Comparison of ENCODE assay signal across 8 cellular contexts in the genomic region with DNA sequence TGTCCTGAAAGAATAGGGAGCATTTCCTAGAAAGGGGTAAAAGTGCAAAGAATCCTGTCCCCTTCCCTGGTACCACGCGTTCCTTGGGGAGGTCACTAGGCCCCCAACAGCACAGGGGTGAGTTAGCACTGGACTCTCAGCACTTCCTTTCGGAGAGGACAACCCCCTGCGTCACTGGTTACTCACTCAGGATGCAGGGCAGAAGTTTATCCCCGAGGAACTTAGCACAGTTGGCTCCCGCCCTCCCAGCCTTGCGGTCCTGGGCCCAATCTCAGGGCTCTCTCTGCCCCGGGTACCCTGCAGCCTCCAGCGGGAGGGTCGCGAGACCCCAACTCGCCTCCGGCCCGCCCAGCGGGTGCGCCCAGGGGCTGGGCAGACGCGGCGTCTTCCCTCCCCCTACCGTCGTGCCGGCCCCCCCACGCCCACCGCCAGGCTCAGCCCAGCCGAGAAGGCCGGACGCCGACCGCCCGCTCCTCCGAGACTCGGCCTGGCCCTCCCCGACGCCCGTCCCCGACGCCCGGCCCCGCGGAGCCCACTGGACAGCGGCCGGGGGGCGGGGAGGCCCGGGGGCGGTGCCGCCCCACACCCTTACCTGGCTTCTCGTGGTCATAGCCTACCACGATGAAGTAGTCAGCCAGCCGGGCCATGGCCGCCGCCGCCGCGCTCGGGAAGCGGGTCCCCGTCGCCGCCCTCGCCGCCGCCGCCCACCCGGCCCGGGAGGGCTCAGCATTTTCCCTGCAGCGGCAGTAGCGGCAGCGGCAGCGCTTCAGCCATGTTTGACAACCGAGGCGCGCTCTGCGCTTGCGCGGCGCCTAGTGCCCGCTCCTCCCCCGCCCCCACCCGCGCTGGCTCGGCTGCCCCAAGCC. TPM values are rescaled to one million over a fixed set of nuclear protein-coding genes. Genes with fewer than 3 reads are reported as not detected.
A peak's percentile ranks its signal among the peaks of the same experiment; 100 is the strongest.
DNase-seq lines count a peak whose midpoint lies in the region; ATAC-seq and TF ChIP-seq lines count a peak whose summit lies in the region.

SBF2 (minus strand) TSS at position 797 of the 866 bp plus-strand sequence; CDS start at position 647, 150 bp downstream.

- intact Hi-C loops in CD14-positive monocyte (cut with micrococcal nuclease) = loop anchor here (1.0 to 10.0 kb wide), 3 partner anchors 9 to 1551 kb away; partner anchors contain the start of gene USP47 (in 1 of the 2)
- intact Hi-C loops in ascending aorta (cut with DNase I) = loop anchor here (1.0 kb wide), 1 partner anchor 11 kb away; no protein-coding TSS in a partner anchor
- intact Hi-C loops in left ventricle myocardium superior (cut with micrococcal nuclease) = no loop called here

- H3K4me3 Mint-ChIP-seq in CD14-positive monocyte (peak within 1 kb of the TSS; percentile 90), progenitor cell of endocrine pancreas (ENCODE audit: low read depth) (peak within 1 kb of the TSS; percentile 90)

- under 1% methylated on average over 81 of the region's 81 CpGs for WGBS in urinary bladder

- H3K36me3 ChIP-seq in ascending aorta = no peaks in the 10 kb centered on the region
- no peaks in the 10 kb centered on the region for H3K36me3 ChIP-seq in urinary bladder (ENCODE audit: insufficient read depth)

- H3K27ac ChIP-seq in ascending aorta (peak within 1 kb of the TSS; percentile 93), urinary bladder (ENCODE audit: low read depth) (peak within 1 kb of the TSS; percentile 95)

- DNase-seq in CD14-positive monocyte (ENCODE audit: low spot score) = peak; percentile 86
- peak; percentile 96 for DNase-seq in M059J (ENCODE audit: low read depth)
- DNase-seq in T-helper 2 cell = peak; percentile 57 to 76 (median 68)
- DNase-seq in ascending aorta (ENCODE audit: low spot score in 2 of 2) = peak; percentile 71 to 94
- peak; percentile 95 for DNase-seq in left ventricle myocardium superior
- DNase-seq in progenitor cell of endocrine pancreas (ENCODE audit: low spot score, unreplicated experiment) = peak; percentile 77

- no peaks in the 10 kb centered on the region for H3K27me3 Mint-ChIP-seq in CD14-positive monocyte (ENCODE audit: low read depth in 3 of 3)
- H3K27me3 Mint-ChIP-seq in progenitor cell of endocrine pancreas = peaks cover 17% of the 10 kb centered on the region

- TF ChIP-seq CTCF in CD14-positive monocyte (IDR thresholded peaks at IDR 0.05) (no peak), ascending aorta (IDR thresholded peaks at IDR 0.05) (no peak), progenitor cell of endocrine pancreas (IDR thresholded peaks at IDR 0.05; ENCODE audit: unreplicated experiment) (no peak)

- H3K9me3 Mint-ChIP-seq in CD14-positive monocyte = peaks cover 0 to 2% (median 0%) of the 10 kb centered on the region in 7 donors
- no peaks in the 10 kb centered on the region for H3K9me3 Mint-ChIP-seq in progenitor cell of endocrine pancreas (ENCODE audit: low read depth)

- H3K9me3 ChIP-seq in ascending aorta = no peaks in the 10 kb centered on the region

- H3K4me1 Mint-ChIP-seq in CD14-positive monocyte (peaks cover 61% of the 10 kb centered on the region), progenitor cell of endocrine pancreas (ENCODE audit: low read depth) (peaks cover 24% of the 10 kb centered on the region)

- no peaks in the 10 kb centered on the region for H3K27me3 ChIP-seq in ascending aorta

- H3K27ac Mint-ChIP-seq in CD14-positive monocyte (peak within 1 kb of the TSS; percentile 93 to 97 (median 94)), progenitor cell of endocrine pancreas (peak within 1 kb of the TSS; percentile 96)

- H3K36me3 Mint-ChIP-seq in CD14-positive monocyte (peaks cover 21 to 31% of the 10 kb centered on the region in 2 donors), progenitor cell of endocrine pancreas (ENCODE audit: insufficient read depth) (peaks cover 6% of the 10 kb centered on the region)

- H3K4me1 ChIP-seq in ascending aorta = peaks cover 0 to 6% of the 10 kb centered on the region in 2 donors
- H3K4me1 ChIP-seq in urinary bladder (ENCODE audit: insufficient read depth) = no peaks in the 10 kb centered on the region

- ATAC-seq in GM21360 (IDR thresholded peaks at IDR 0.05; ENCODE audit: unreplicated experiment) (peak; percentile 38), left ventricle myocardium superior (peak; percentile 93)

- H3K4me3 ChIP-seq in ascending aorta (peak within 1 kb of the TSS; percentile 80 to 90), urinary bladder (ENCODE audit: low read depth, low read length) (peak within 1 kb of the TSS; percentile 93)

RNA-seq across cellular contexts. Expression of gene SBF2, which starts in this region (rescaled TPM):
- polyA plus RNA-seq in CD14-positive monocyte (10 to 100 TPM in 1 of 2 donors, 1 to 10 TPM in 1; 8.9 to 16.4 TPM), urinary bladder (27.8 TPM)
- 19.2 and 30.5 TPM in 2 replicates for total RNA-seq in M059J (2014; rRNA removed; shearing (Covaris generic))
- total RNA-seq in ascending aorta (34.5 TPM), left ventricle myocardium superior (17.9 TPM), progenitor cell of endocrine pancreas (43.8 and 44.9 TPM in 2 replicates), urinary bladder (114 TPM)

Comparison
In these comparisons a context has a peak if more than half of its experiments do, and no peak if none do; other contexts are left out.
1. Peak in every context shown above with its lines: DNase-seq, ATAC-seq, H3K4me3 ChIP-seq and H3K27ac ChIP-seq.